ENCODE assay signal across 20 cellular contexts in genomic region chr14:31864937-31865855, GRCh38.
DNase-seq lines count a peak whose midpoint lies in the region; ATAC-seq and TF ChIP-seq lines count a peak whose summit lies in the region.
"Had no signal": no experiment of that assay in that cellular context is flagged by ENCODE, and none has a peak within 500 bp of the region (broad histone marks: within the 10 kb centered on the region; RNA-seq: fewer than 3 reads in every experiment).

No MANE protein-coding gene starts in this region.

- no peak overlapping the region for H2BK5ac ChIP-seq in H9 (ENCODE audit: insufficient read length, low read length)

- intact Hi-C loops in transverse colon (cut with DNase I; ENCODE audit: low total_unique reads) = no loop called here
- intact Hi-C loops in activated CD4-positive, alpha-beta T cell treated with anti-CD3 and anti-CD28 coated beads, Interleukin-2, amount 10 ng/mL, durations not matched to agents 24 days and 14 days (cut with micrococcal nuclease) = no loop called here

- no peaks in the 10 kb centered on the region for H3K4me1 ChIP-seq in transverse colon
- H3K4me1 ChIP-seq in H9 (ENCODE audit: insufficient read depth, low read length) = no peaks in the 10 kb centered on the region

- no peaks in the 10 kb centered on the region for H3K79me1 ChIP-seq in H9 (ENCODE audit: insufficient read depth, low read depth, low read length, poor library complexity, severe bottlenecking)

- H3K36me3 ChIP-seq in transverse colon = no peaks in the 10 kb centered on the region

- no peak overlapping the region for H3K23ac ChIP-seq in H9 (ENCODE audit: insufficient read length, low read depth, low read length)

- no peaks in the 10 kb centered on the region for H3K23me2 ChIP-seq in H9 (ENCODE audit: insufficient read length, low read depth, low read length, poor library complexity, severe bottlenecking)

- H2BK120ac ChIP-seq in H9 (ENCODE audit: low read depth, low read length, poor library complexity, severe bottlenecking) = no peak overlapping the region

- no peak overlapping the region for H3K4me2 ChIP-seq in H9 (ENCODE audit: insufficient read depth, insufficient read length, low read length)
- H3K4me2 ChIP-seq: KMS-11, SK-N-SH had no signal

- H3K27me3 ChIP-seq in transverse colon (no peaks in the 10 kb centered on the region), H9 (ENCODE audit: insufficient read depth, low read length) (no peaks in the 10 kb centered on the region)

- H3K56ac ChIP-seq in H9 (ENCODE audit: insufficient read length, low read depth, low read length) = no peak overlapping the region

- peaks cover 0 to 6% of the 10 kb centered on the region in 2 donors for H3K9me3 ChIP-seq in transverse colon
- H3K9me3 ChIP-seq in H9 (ENCODE audit: control insufficient read depth, low read depth, low read length) = no peaks in the 10 kb centered on the region
- H3K9me3 ChIP-seq: SK-N-SH had no signal

- WGBS in transverse colon (ENCODE audit: low coverage in 1 of 2), 2 donors = 80 to 93% methylated on average over 5 to 13 of the region's 13 CpGs
- no CpG with 5 or more reads among the region's 13 CpGs for WGBS in H9 (ENCODE audit: extremely low coverage, insufficient read length, low lambda C conversion rate)

- no peak overlapping the region for H2BK15ac ChIP-seq in H9 (ENCODE audit: low read depth, low read length)

- in situ Hi-C loops in transverse colon (cut with MboI; ENCODE audit: low pct_ligation_motif_present in 1 of 4, low pct_unique_long_range_greater_than_20kb in 1 of 4, low sequenced_read_pairs in 3 of 4) = no loop called here

- H3K36me3 Mint-ChIP-seq in H9 (ENCODE audit: insufficient read depth in 1 of 3, low read depth in 3 of 3) = peaks cover 0 to 14% (median 2%) of the 10 kb centered on the region in 3 experiments; a peak in 1 of 7 replicates
- H3K36me3 Mint-ChIP-seq in activated CD4-positive, alpha-beta T cell treated with anti-CD3 and anti-CD28 coated beads, Interleukin-2, amount 10 ng/mL, durations not matched to agents 24 days and 14 days (ENCODE audit: low read depth) = no peaks in the 10 kb centered on the region

- H3K4me3 ChIP-seq in transverse colon = no peak overlapping the region

- no peak overlapping the region for H4K5ac ChIP-seq in H9 (ENCODE audit: insufficient read length, low read depth, low read length)

- H2AFZ ChIP-seq in H9 (ENCODE audit: low read length) = no peak overlapping the region

- H4K91ac ChIP-seq in H9 (ENCODE audit: insufficient read length, low read depth, low read length) = no peak overlapping the region

- 0 out of 4 replicates have a peak, but pooled peaks cover 0 to 3% of the 10 kb centered on the region in 2 experiments for H3K4me1 Mint-ChIP-seq in H9
- peaks cover 6% of the 10 kb centered on the region for H3K4me1 Mint-ChIP-seq in activated CD4-positive, alpha-beta T cell treated with anti-CD3 and anti-CD28 coated beads, Interleukin-2, amount 10 ng/mL, durations not matched to agents 24 days and 14 days
- H3K4me1 Mint-ChIP-seq: B cell had no signal

- H3K18ac ChIP-seq in H9 (ENCODE audit: insufficient read length, low read depth, low read length) = no peak overlapping the region

- peak; percentile 4 for DNase-seq in DMS53 (lab: John Stamatoyannopoulos, UW)
- no peak for DNase-seq in DMS53 treated with DMSO at 0.1 percent for 48 hours (lab: John Stamatoyannopoulos, UW; ENCODE audit: unreplicated experiment)
- DNase-seq in NCI-H69 (lab: John Stamatoyannopoulos, UW) = peak; percentile 15
- DNase-seq in transverse colon = peak; percentile 14
- DNase-seq in H9 = no peak
- no peak for DNase-seq in activated CD4-positive, alpha-beta T cell treated with anti-CD3 and anti-CD28 coated beads, Interleukin-2, amount 10 ng/mL, durations not matched to agents 24 days and 14 days
- DNase-seq: CD8-positive, alpha-beta T cell; DMS79 treated with DMSO at 0.1 percent for 48 hours; NCI-H1417 treated with DMSO at 0.1 percent for 48 hours; NCI-H1930; NCI-H510A treated with DMSO at 0.1 percent for 48 hours; NCI-H82; OCI-M1; SHP77 treated with DMSO at 0.1 percent for 48 hours; SK-N-SH had no signal

- peak overlapping the region in 1 of 3 experiments; percentile 58; a peak in 1 of 7 replicates for H3K27ac Mint-ChIP-seq in H9
- H3K27ac Mint-ChIP-seq in activated CD4-positive, alpha-beta T cell treated with anti-CD3 and anti-CD28 coated beads, Interleukin-2, amount 10 ng/mL, durations not matched to agents 24 days and 14 days = no peak overlapping the region
- H3K27ac Mint-ChIP-seq: B cell; CD8-positive, alpha-beta T cell had no signal

- no peak overlapping the region for H3K14ac ChIP-seq in H9 (ENCODE audit: insufficient read depth, low read length)

- peaks cover 17 to 52% of the 10 kb centered on the region in 2 experiments for H3K9me3 Mint-ChIP-seq in H9
- H3K9me3 Mint-ChIP-seq in activated CD4-positive, alpha-beta T cell treated with anti-CD3 and anti-CD28 coated beads, Interleukin-2, amount 10 ng/mL, durations not matched to agents 24 days and 14 days = peaks cover 21% of the 10 kb centered on the region

- TF ChIP-seq EP300 in transverse colon (IDR thresholded peaks at IDR 0.05; ENCODE audit: low read depth) = no peak

- ATAC-seq in esophagus mucosa = peak; percentile 87
- ATAC-seq in HG03025 (IDR thresholded peaks at IDR 0.05; ENCODE audit: low FRiP score, unreplicated experiment) = no peak
- ATAC-seq: CD8-positive, alpha-beta T cell had no signal

- no peak for TF ChIP-seq CTCF in transverse colon (IDR thresholded peaks at IDR 0.05)
- no peak for TF ChIP-seq CTCF in H9 (conservative IDR thresholded peaks at IDR 0.05)

- H3K4me3 Mint-ChIP-seq in H9 = no peak overlapping the region
- no peak overlapping the region for H3K4me3 Mint-ChIP-seq in activated CD4-positive, alpha-beta T cell treated with anti-CD3 and anti-CD28 coated beads, Interleukin-2, amount 10 ng/mL, durations not matched to agents 24 days and 14 days
- H3K4me3 Mint-ChIP-seq: B cell; CD8-positive, alpha-beta T cell had no signal

- H4K8ac ChIP-seq in H9 (replicated peaks; ENCODE audit: insufficient read length, low read depth, low read length) = no peak overlapping the region

- no peak overlapping the region for H2BK12ac ChIP-seq in H9 (ENCODE audit: insufficient read length, low read depth, low read length)

- H4K20me1 ChIP-seq in H9 (ENCODE audit: control insufficient read depth, insufficient read depth, insufficient read length) = no peaks in the 10 kb centered on the region

- no peaks in the 10 kb centered on the region for H3K79me2 ChIP-seq in H9 (ENCODE audit: insufficient read depth, low read length)

- H2AK5ac ChIP-seq in H9 (ENCODE audit: insufficient read length, low read length) = no peak overlapping the region

- H3K9ac ChIP-seq in H9 (ENCODE audit: extremely low read depth, insufficient read length, low read length) = no peak overlapping the region
- H3K9ac ChIP-seq: KMS-11, SK-N-SH had no signal

- no peaks in the 10 kb centered on the region; the same call in 1 of the 2 replicates for H3K27me3 Mint-ChIP-seq in H9 (ENCODE audit: low read depth)
- no peaks in the 10 kb centered on the region for H3K27me3 Mint-ChIP-seq in activated CD4-positive, alpha-beta T cell treated with anti-CD3 and anti-CD28 coated beads, Interleukin-2, amount 10 ng/mL, durations not matched to agents 24 days and 14 days
- H3K27me3 Mint-ChIP-seq: B cell had no signal

- no peak overlapping the region for H3K4ac ChIP-seq in H9 (ENCODE audit: low read depth, low read length)

- no peak overlapping the region for H3T11ph ChIP-seq in H9 (ENCODE audit: low read length)

- H3K27ac ChIP-seq in transverse colon (no peak overlapping the region), H9 (ENCODE audit: insufficient read length, low read depth, low read length) (no peak overlapping the region)
- H3K27ac ChIP-seq: 22Rv1, KMS-11 had no signal

- no peak for TF ChIP-seq POLR2A in transverse colon (IDR thresholded peaks at IDR 0.05)

- H2BK20ac ChIP-seq in H9 (ENCODE audit: low read depth, low read length, poor library complexity, severe bottlenecking) = no peak overlapping the region

Comparison
In these comparisons a context has a peak if more than half of its experiments do, and no peak if none do; other contexts are left out.
1. DNase-seq: peak in DMS53 (single experiment), NCI-H69 (single experiment) and transverse colon (single experiment); none in DMS53 treated with DMSO at 0.1 percent for 48 hours (single experiment), H9 (single experiment) and activated CD4-positive, alpha-beta T cell treated with anti-CD3 and anti-CD28 coated beads, Interleukin-2, amount 10 ng/mL, durations not matched to agents 24 days and 14 days (single experiment).